In the genomic region with DNA sequence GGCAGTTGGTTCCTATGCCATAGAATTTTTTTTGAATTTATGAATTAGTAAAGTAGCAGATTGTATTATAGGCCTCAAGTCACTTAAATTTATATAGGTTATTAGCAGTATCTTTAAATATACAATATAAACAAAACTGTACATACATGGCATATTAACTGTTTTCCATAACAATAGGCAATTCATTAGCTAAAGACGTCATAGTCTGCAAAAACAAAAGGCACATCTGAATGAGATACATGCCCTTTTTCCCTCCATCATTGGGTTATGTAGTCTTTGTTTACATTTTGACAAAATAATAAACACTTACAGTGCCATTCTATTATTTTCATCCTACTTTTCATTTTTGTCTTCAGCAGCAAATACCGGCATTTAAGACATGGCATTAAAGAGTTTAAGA, we compare ENCODE assay signal across 15 cellular contexts. TPM values are rescaled to one million over a fixed set of nuclear protein-coding genes. Genes with fewer than 3 reads are reported as not detected.
DNase-seq lines count a peak whose midpoint lies in the region; ATAC-seq, FAIRE-seq and TF ChIP-seq lines count a peak whose summit lies in the region.
"Had no signal": no experiment of that assay in that cellular context is flagged by ENCODE, and none has a peak within 500 bp of the region (broad histone marks: within the 10 kb centered on the region; RNA-seq: fewer than 3 reads in every experiment).

No MANE protein-coding gene starts in this region.

- TF ChIP-seq EP300 in sigmoid colon (IDR thresholded peaks at IDR 0.05) = no peak

- DNase-seq in CD4-positive, alpha-beta memory T cell = no peak
- DNase-seq in sigmoid colon = no peak
- DNase-seq in stimulated activated CD4-positive, alpha-beta T cell treated with anti-CD3 and anti-CD28 coated beads, Interleukin-2, amount 100 ng/mL, for 48 hours = no peak
- DNase-seq in HTR-8/SVneo (ENCODE audit: insufficient read length, low spot score) = no peak
- no peak for DNase-seq in T-cell
- DNase-seq: activated gamma-delta T cell; DMS53; MG63; NCI-H2029; NCI-H748 treated with DMSO at 0.1 percent for 48 hours; stimulated activated CD4-positive, alpha-beta T cell treated with anti-CD3 and anti-CD28 coated beads, Interleukin-12 subunit alpha, Interleukin-12 subunit beta, amount 100 ng/mL, for 4 hours had no signal

- H4K20me1 ChIP-seq in SU-DHL-6 (ENCODE audit: low read depth, low read length) = no peaks in the 10 kb centered on the region

- peaks cover 34% of the 10 kb centered on the region for H3K79me2 ChIP-seq in SU-DHL-6 (ENCODE audit: insufficient read depth, low read length)

- H3K9me2 ChIP-seq in SU-DHL-6 (replicated peaks; ENCODE audit: insufficient read depth, low read length) = no peaks in the 10 kb centered on the region

- H3K36me3 ChIP-seq in CD4-positive, alpha-beta memory T cell (ENCODE audit: insufficient read depth, low read length) = peaks cover 14% of the 10 kb centered on the region
- H3K36me3 ChIP-seq in SU-DHL-6 (ENCODE audit: low read length) (peaks cover 20% of the 10 kb centered on the region; the same call in 1 of the 2 replicates), iPS-18a (ENCODE audit: control insufficient read depth, low read depth, low read length) (peaks cover 17% of the 10 kb centered on the region), sigmoid colon (peaks cover 0 to 37% (median under 1%) of the 10 kb centered on the region in 4 donors)

- peaks cover 0 to 1% (median 0%) of the 10 kb centered on the region in 8 donors for H3K9me3 Mint-ChIP-seq in CD4-positive, alpha-beta memory T cell
- no peaks in the 10 kb centered on the region for H3K9me3 Mint-ChIP-seq in T-cell

- H2AFZ ChIP-seq in SU-DHL-6 (ENCODE audit: low read depth, low read length, severe bottlenecking) = peak overlapping the region; percentile 35

- H3K27ac ChIP-seq in CD4-positive, alpha-beta memory T cell (ENCODE audit: low read depth, low read length) = peak overlapping the region; percentile 93
- H3K27ac ChIP-seq in SU-DHL-6 (ENCODE audit: low read depth, low read length) (peak overlapping the region; percentile 86; the same call in 1 of the 2 replicates), iPS-18a (ENCODE audit: low read length) (peak overlapping the region; percentile 30), sigmoid colon (peak overlapping the region; percentile 81 to 92 (median 88))

- no peak for TF ChIP-seq CTCF in SU-DHL-6 (IDR thresholded peaks at IDR 0.05; ENCODE audit: insufficient read depth, low read length, poor library complexity, severe bottlenecking)
- TF ChIP-seq CTCF in sigmoid colon (IDR thresholded peaks at IDR 0.05) = no peak

- no peak for ATAC-seq in HG03108 (IDR thresholded peaks at IDR 0.05; ENCODE audit: unreplicated experiment)
- ATAC-seq in T-cell (replicated peaks in 1 of 4) = no peak

- 92 to 93% methylated on average over 2 of the region's 2 CpGs for WGBS in sigmoid colon, 2 donors

- no peak overlapping the region for H3K4me3 ChIP-seq in CD4-positive, alpha-beta memory T cell (ENCODE audit: low read length in 2 of 2)
- H3K4me3 ChIP-seq in SU-DHL-6 (ENCODE audit: insufficient read depth, low read length, poor library complexity, severe bottlenecking) (no peak overlapping the region), iPS-18a (ENCODE audit: low read length) (no peak overlapping the region), sigmoid colon (no peak overlapping the region)

- H3K4me3 Mint-ChIP-seq in CD4-positive, alpha-beta memory T cell = peak overlapping the region in 1 of 8 donors; percentile 15
- H3K4me3 Mint-ChIP-seq in T-cell = no peak overlapping the region

- intact Hi-C loops in CD4-positive, alpha-beta memory T cell (cut with micrococcal nuclease) = loop anchor here (2.0 kb wide), 4 partner anchors 195 to 531 kb away; partner anchors contain the start of genes DMAC2L, KLHDC2, L2HGDH and MAP4K5
- intact Hi-C loops in sigmoid colon (cut with DNase I) = loop anchor here (5.0 to 10.0 kb wide), 4 partner anchors 115 to 483 kb away; partner anchors contain the start of genes DNAAF2, MAP4K5 and SOS2

- H3K4me1 ChIP-seq in CD4-positive, alpha-beta memory T cell (ENCODE audit: insufficient read depth, low read length) = peaks cover 34% of the 10 kb centered on the region
- peaks cover 15% of the 10 kb centered on the region for H3K4me1 ChIP-seq in iPS-18a (ENCODE audit: control insufficient read depth, low read depth, low read length)
- H3K4me1 ChIP-seq in sigmoid colon = peaks cover 0 to 24% (median 17%) of the 10 kb centered on the region in 4 donors

- no peaks in the 10 kb centered on the region for H3K27me3 Mint-ChIP-seq in CD4-positive, alpha-beta memory T cell
- H3K27me3 Mint-ChIP-seq in T-cell = no peaks in the 10 kb centered on the region

- H3K36me3 Mint-ChIP-seq in CD4-positive, alpha-beta memory T cell = peaks cover 16 to 31% of the 10 kb centered on the region in 2 donors
- H3K36me3 Mint-ChIP-seq in T-cell = peaks cover 10% of the 10 kb centered on the region

- H3K9ac ChIP-seq in SU-DHL-6 (ENCODE audit: low read length) (no peak overlapping the region), iPS-18a (ENCODE audit: low read length) (no peak overlapping the region)

- H3K4me2 ChIP-seq in SU-DHL-6 (ENCODE audit: low read depth, low read length, poor library complexity, severe bottlenecking) = peak overlapping the region; percentile 89

- TF ChIP-seq POLR2A in sigmoid colon (IDR thresholded peaks at IDR 0.05) = no peak

- H3K27me3 ChIP-seq in CD4-positive, alpha-beta memory T cell (ENCODE audit: insufficient read depth, low read length) = no peaks in the 10 kb centered on the region
- H3K27me3 ChIP-seq in SU-DHL-6 (ENCODE audit: low read length) (no peaks in the 10 kb centered on the region), iPS-18a (ENCODE audit: control insufficient read depth, insufficient read depth, low read length) (no peaks in the 10 kb centered on the region), sigmoid colon (no peaks in the 10 kb centered on the region)
- H3K27me3 ChIP-seq: MG63 had no signal

- H3F3A ChIP-seq in SU-DHL-6 (ENCODE audit: insufficient read depth) = peaks cover 51% of the 10 kb centered on the region

- POLR2A ChIA-PET in CD4-positive, alpha-beta memory T cell (lab: Charles Lee; ENCODE audit: partially characterized antibody) = interaction anchor here (1.3 to 3.3 kb wide), 11 partner anchors 30 to 531 kb away, joined by 4 to 77 read pairs (median 7); partner anchors contain the start of genes ARF6, MGAT2, NEMF and RPL36AL
- POLR2A ChIA-PET in T-cell (lab: Charles Lee) = interaction anchor here (0.7 to 2.1 kb wide), 4 partner anchors 35 to 255 kb away, joined by 4 to 19 read pairs (median 11); no protein-coding TSS in a partner anchor

- FAIRE-seq in HTR-8/SVneo (lab: Jason Lieb, UNC) = no peak
- FAIRE-seq: bronchial epithelial cell had no signal

- no peaks in the 10 kb centered on the region for H3K9me3 ChIP-seq in CD4-positive, alpha-beta memory T cell (ENCODE audit: control insufficient read depth in 1 of 2, low read length in 2 of 2)
- H3K9me3 ChIP-seq in SU-DHL-6 (ENCODE audit: insufficient read depth, low read length) (no peaks in the 10 kb centered on the region), iPS-18a (ENCODE audit: control insufficient read depth, low read depth, low read length) (no peaks in the 10 kb centered on the region), sigmoid colon (no peaks in the 10 kb centered on the region)
- H3K9me3 ChIP-seq: MG63 had no signal

- CTCF ChIA-PET in CD4-positive, alpha-beta memory T cell (lab: Charles Lee; ENCODE audit: partially characterized antibody) = interaction anchor here (0.6 to 2.8 kb wide), 10 partner anchors 10 to 349 kb away, joined by 3 to 30 read pairs (median 4); partner anchors contain the start of genes DMAC2L, L2HGDH and NEMF
- CTCF ChIA-PET in T-cell (lab: Charles Lee) = interaction anchor here (1.2 to 2.9 kb wide), 7 partner anchors 18 to 265 kb away, joined by 3 to 32 read pairs (median 7); partner anchors contain the start of gene NEMF (in 2 of the 2)

- H3K4me1 Mint-ChIP-seq in CD4-positive, alpha-beta memory T cell = peaks cover 10 to 32% (median 23%) of the 10 kb centered on the region in 4 donors
- peaks cover 23 to 34% (median 32%) of the 10 kb centered on the region in 3 donors for H3K4me1 Mint-ChIP-seq in T-cell

- peak overlapping the region in 6 of 7 donors; percentile 41 to 92 (median 64) for H3K27ac Mint-ChIP-seq in CD4-positive, alpha-beta memory T cell
- peak overlapping the region in 1 of 2 donors; percentile 59 for H3K27ac Mint-ChIP-seq in T-cell

RNA-seq across cellular contexts. Expression of gene VCPKMT, which starts 1.1 kb away (rescaled TPM):
- total RNA-seq in CD4-positive, alpha-beta memory T cell = 10 to 100 TPM; 17.3 to 20.1 TPM
- polyA plus RNA-seq in CD4-positive, alpha-beta memory T cell = 10 to 100 TPM; 13.0 to 13.2 TPM
- 10 to 100 TPM in 2 of 4 donors, 1 to 10 TPM in 2; 7.8 to 12.2 (median 9.4) TPM for total RNA-seq in sigmoid colon
- 1 to 10 TPM; 3.5 to 8.7 (median 4.2) TPM for polyA plus RNA-seq in sigmoid colon
- 10 to 100 TPM; 16.3 to 24.4 (median 18.3) TPM for total RNA-seq in T-cell

Comparison
In these comparisons a context has a peak if more than half of its experiments do, and no peak if none do; other contexts are left out.
1. H3K27ac ChIP-seq: peak in every context shown above with its lines; median percentile 93 in CD4-positive, alpha-beta memory T cell; 88 in sigmoid colon; 86 in SU-DHL-6; 30 in iPS-18a.